ENCODE assay signal across 8 cellular contexts in genomic region chr6:108589244-108589730, GRCh38. TPM values are rescaled to one million over a fixed set of nuclear protein-coding genes. Genes with fewer than 3 reads are reported as not detected.
A peak's percentile ranks its signal among the peaks of the same experiment; 100 is the strongest.
DNase-seq lines count a peak whose midpoint lies in the region; TF ChIP-seq lines count a peak whose summit lies in the region.

No MANE protein-coding gene starts in this region.

- no peaks in the 10 kb centered on the region for H3K9me2 ChIP-seq in hepatocyte (replicated peaks; ENCODE audit: insufficient read depth)

- H3K4me1 ChIP-seq in Caco-2 (no peaks in the 10 kb centered on the region; the same call in 1 of the 2 replicates), hepatocyte (ENCODE audit: insufficient read depth) (peaks cover 80% of the 10 kb centered on the region)

- no peak overlapping the region for H3K4me3 Mint-ChIP-seq in Caco-2 (ENCODE audit: unreplicated experiment)
- no peak overlapping the region for H3K4me3 Mint-ChIP-seq in activated CD4-positive, alpha-beta memory T cell treated with anti-CD3 and anti-CD28 coated beads for 36 hours

- no peaks in the 10 kb centered on the region for H3K27me3 Mint-ChIP-seq in Caco-2 (ENCODE audit: insufficient read depth, unreplicated experiment)
- H3K27me3 Mint-ChIP-seq in activated CD4-positive, alpha-beta memory T cell treated with anti-CD3 and anti-CD28 coated beads for 36 hours: no peaks in the 10 kb centered on the region

- H3K9me3 ChIP-seq in Caco-2 (no peaks in the 10 kb centered on the region), hepatocyte (ENCODE audit: low read depth) (no peaks in the 10 kb centered on the region)

- peaks cover 93% of the 10 kb centered on the region for H3K79me2 ChIP-seq in hepatocyte

- H3K4me3 ChIP-seq in Caco-2 (ENCODE audit: low read depth, low read length): no peak overlapping the region
- H3K4me3 ChIP-seq in hepatocyte: no peak overlapping the region

- TF ChIP-seq CTCF in Caco-2 (IDR thresholded peaks at IDR 0.05; ENCODE audit: insufficient read depth in 1 of 2, low read depth in 1 of 2, low read length in 1 of 2, severe bottlenecking in 1 of 2, unreplicated experiment in 1 of 2) (no peak), hepatocyte (IDR thresholded peaks at IDR 0.05; ENCODE audit: poor library complexity) (no peak)

- DNase-seq in Caco-2 (peak; percentile 37 to 55), M059J (ENCODE audit: low read depth) (peak; percentile 76), anterior cingulate cortex (lab: John Stamatoyannopoulos, UW) (peak in 53 of 58 donors; percentile 8 to 92 (median 53)), hepatocyte (ENCODE audit: low spot score) (peak; percentile 81), posterior vena cava (ENCODE audit: low spot score) (peak; percentile 91), cerebellar nuclear complex (lab: John Stamatoyannopoulos, UW) (no peak)
- DNase-seq in activated CD4-positive, alpha-beta memory T cell treated with anti-CD3 and anti-CD28 coated beads for 36 hours: no peak
- DNase-seq in stimulated activated CD4-positive, alpha-beta T cell treated with anti-CD3 and anti-CD28 coated beads, Interleukin-12 subunit alpha, Interleukin-12 subunit beta, amount 100 ng/mL, for 4 hours: no peak

- no peaks in the 10 kb centered on the region for H3K9me3 Mint-ChIP-seq in Caco-2 (ENCODE audit: unreplicated experiment)
- no peaks in the 10 kb centered on the region for H3K9me3 Mint-ChIP-seq in activated CD4-positive, alpha-beta memory T cell treated with anti-CD3 and anti-CD28 coated beads for 36 hours

- H3K4me2 ChIP-seq in hepatocyte: peak overlapping the region; percentile 57

- H3K36me3 ChIP-seq in Caco-2 (ENCODE audit: control insufficient read depth, insufficient read depth, low read length): no peaks in the 10 kb centered on the region
- H3K36me3 ChIP-seq in hepatocyte (replicated peaks; ENCODE audit: insufficient read depth, low read depth): no peaks in the 10 kb centered on the region

- H3K4me1 Mint-ChIP-seq in Caco-2 (ENCODE audit: low read depth, unreplicated experiment): peaks cover 29% of the 10 kb centered on the region
- H3K4me1 Mint-ChIP-seq in activated CD4-positive, alpha-beta memory T cell treated with anti-CD3 and anti-CD28 coated beads for 36 hours (ENCODE audit: low read depth): peaks cover 60% of the 10 kb centered on the region

- CTCF ChIA-PET in Caco-2 (lab: Charles Lee): no interaction called here
- CTCF ChIA-PET in activated CD4-positive, alpha-beta memory T cell treated with anti-CD3 and anti-CD28 coated beads for 36 hours (lab: Charles Lee): interaction anchor here (0.6 kb wide), 1 partner anchor 794 kb away, joined by 4 read pairs; no protein-coding TSS in a partner anchor

- intact Hi-C loops in Caco-2 (cut with micrococcal nuclease; ENCODE audit: unreplicated experiment): no loop called here
- intact Hi-C loops in posterior vena cava (cut with DNase I): no loop called here
- intact Hi-C loops in activated CD4-positive, alpha-beta memory T cell treated with anti-CD3 and anti-CD28 coated beads for 36 hours (cut with micrococcal nuclease): no loop called here

- peaks cover 47% of the 10 kb centered on the region for H4K20me1 ChIP-seq in hepatocyte (ENCODE audit: insufficient read depth, poor library complexity, severe bottlenecking)

- H2AFZ ChIP-seq in hepatocyte: no peak overlapping the region

- H3K27ac ChIP-seq in hepatocyte: peak overlapping the region; percentile 85

- H3K27me3 ChIP-seq in Caco-2 (replicated peaks; ENCODE audit: control insufficient read depth, insufficient read depth, low read length) (no peaks in the 10 kb centered on the region), hepatocyte (no peaks in the 10 kb centered on the region)

- 20% methylated on average over 6 of the region's 6 CpGs for WGBS in hepatocyte (ENCODE audit: low lambda C conversion rate, missing lambda C conversion rate)

- POLR2A ChIA-PET in Caco-2 (lab: Charles Lee): no interaction called here
- POLR2A ChIA-PET in activated CD4-positive, alpha-beta memory T cell treated with anti-CD3 and anti-CD28 coated beads for 36 hours (lab: Charles Lee): interaction anchor here (0.9 to 1.2 kb wide), 2 partner anchors 9 to 31 kb away, joined by 3 read pairs; no protein-coding TSS in a partner anchor

- no peak overlapping the region for H3K27ac Mint-ChIP-seq in Caco-2 (ENCODE audit: unreplicated experiment)
- no peak overlapping the region for H3K27ac Mint-ChIP-seq in activated CD4-positive, alpha-beta memory T cell treated with anti-CD3 and anti-CD28 coated beads for 36 hours

- BruUV-seq in Caco-2 (replicated peaks; lab: Mats Ljungman, UMichigan): no TSS peak

- H3K36me3 Mint-ChIP-seq in Caco-2 (ENCODE audit: insufficient read depth, unreplicated experiment): peaks cover 17% of the 10 kb centered on the region
- peaks cover 2% of the 10 kb centered on the region for H3K36me3 Mint-ChIP-seq in activated CD4-positive, alpha-beta memory T cell treated with anti-CD3 and anti-CD28 coated beads for 36 hours

RNA-seq across cellular contexts. Expression of gene FOXO3, which starts 28.6 kb away (rescaled TPM):
- total RNA-seq in Caco-2 (2022): 34.3 and 34.5 TPM in 2 replicates
- total RNA-seq in M059J (2014; rRNA removed; shearing (Covaris generic)): 22.9 and 34.1 TPM in 2 replicates
- 51.0 and 54.9 TPM in 2 replicates for total RNA-seq in hepatocyte
- polyA plus RNA-seq in hepatocyte: 44.6 and 50.1 TPM in 2 replicates
- total RNA-seq in posterior vena cava: 10 to 100 TPM; 53.8 to 57.7 TPM
- 1 to 10 TPM; 5.4 to 6.5 TPM for total RNA-seq in activated CD4-positive, alpha-beta memory T cell treated with anti-CD3 and anti-CD28 coated beads for 36 hours

Comparison
In these comparisons a context has a peak if more than half of its experiments do, and no peak if none do; other contexts are left out.
1. DNase-seq: peak in Caco-2 (2 of 2), M059J (single experiment), anterior cingulate cortex (53 of 58), hepatocyte (single experiment) and posterior vena cava (single experiment); none in activated CD4-positive, alpha-beta memory T cell treated with anti-CD3 and anti-CD28 coated beads for 36 hours (single experiment), cerebellar nuclear complex (0 of 2) and stimulated activated CD4-positive, alpha-beta T cell treated with anti-CD3 and anti-CD28 coated beads, Interleukin-12 subunit alpha, Interleukin-12 subunit beta, amount 100 ng/mL, for 4 hours (single experiment).